Comparison of ENCODE assay signal across 3 cellular contexts in genomic region chr2:20711612-20712011, GRCh38. TPM values are rescaled to one million over a fixed set of nuclear protein-coding genes. Genes with fewer than 3 reads are reported as not detected.
"Had no signal": no experiment of that assay in that cellular context is flagged by ENCODE, and none has a peak within 500 bp of the region (broad histone marks: within the 10 kb centered on the region; RNA-seq: fewer than 3 reads in every experiment).

No MANE protein-coding gene starts in this region.

RNA-seq across cellular contexts. Expression of gene GDF7, which starts 44.7 kb away (rescaled TPM):
- total RNA-seq: activated naive CD4-positive, alpha-beta T cell treated with anti-CD3 and anti-CD28 coated beads for 36 hours; activated naive CD8-positive, alpha-beta T cell treated with anti-CD3 and anti-CD28 coated beads for 36 hours; activated naive CD8-positive, alpha-beta T cell treated with anti-CD3 and anti-CD28 coated beads, Interleukin-2, amount 10 ng/mL, durations not matched to agents 7 days and 5 days had no signal
